8 cellular contexts compared by ENCODE assay signal in genomic region chr11:46333129-46333947, GRCh38. TPM values are rescaled to one million over a fixed set of nuclear protein-coding genes. Genes with fewer than 3 reads are reported as not detected.
DNase-seq lines count a peak whose midpoint lies in the region; ATAC-seq and TF ChIP-seq lines count a peak whose summit lies in the region.

No MANE protein-coding gene starts in this region.

- H3K4me1 ChIP-seq in heart right ventricle (peaks cover 11 to 69% (median 31%) of the 10 kb centered on the region in 9 donors), skeletal muscle tissue (ENCODE audit: control insufficient read depth in 3 of 3, insufficient read depth in 3 of 3, low read length in 3 of 3) (peaks cover 7 to 10% (median 8%) of the 10 kb centered on the region in 3 donors)

- no peak overlapping the region for H3K9ac ChIP-seq in skeletal muscle tissue (ENCODE audit: low read depth in 1 of 3, low read length in 3 of 3)

- intact Hi-C loops in heart right ventricle (cut with DNase I), result no loop called here

- WGBS in heart right ventricle, 2 donors, result 10 to 12% methylated on average over 56 to 64 of the region's 64 CpGs

- TF ChIP-seq CTCF in heart right ventricle (IDR thresholded peaks at IDR 0.05), result no peak

- ATAC-seq in heart right ventricle (peak in 3 of 8 donors; percentile 31 to 52 (median 32)), HG03097 (IDR thresholded peaks at IDR 0.05; ENCODE audit: low FRiP score, unreplicated experiment) (no peak), GM19463 (IDR thresholded peaks at IDR 0.05; ENCODE audit: unreplicated experiment) (no peak)

- H3K27me3 ChIP-seq in heart right ventricle, result peaks cover 5 to 57% (median 21%) of the 10 kb centered on the region in 7 donors
- H3K27me3 ChIP-seq in skeletal muscle tissue (ENCODE audit: control insufficient read depth in 3 of 3, insufficient read depth in 3 of 3, low read length in 3 of 3), result peaks cover 42 to 56% (median 46%) of the 10 kb centered on the region in 3 donors

- no peaks in the 10 kb centered on the region for H3K36me3 ChIP-seq in heart right ventricle
- H3K36me3 ChIP-seq in skeletal muscle tissue (ENCODE audit: control insufficient read depth in 3 of 3, insufficient read depth in 3 of 3, low read length in 3 of 3), result no peaks in the 10 kb centered on the region

- H3K9me3 ChIP-seq in heart right ventricle (no peaks in the 10 kb centered on the region), skeletal muscle tissue (ENCODE audit: control insufficient read depth in 3 of 3, low read length in 3 of 3) (no peaks in the 10 kb centered on the region)

- H3K4me3 ChIP-seq in heart right ventricle, result peak overlapping the region; percentile 16 to 59 (median 54)
- peak overlapping the region in 2 of 3 donors; percentile 17 to 45 for H3K4me3 ChIP-seq in skeletal muscle tissue (ENCODE audit: low read length in 3 of 3)

- DNase-seq in NCI-H1092 treated with DMSO at 0.1 percent for 48 hours (lab: John Stamatoyannopoulos, UW), result peak; percentile 43
- DNase-seq in NCI-H1092 (lab: John Stamatoyannopoulos, UW), result no peak
- DNase-seq in activated CD4-positive, alpha-beta T cell treated with anti-CD3 and anti-CD28 coated beads, Interleukin-2, amount 50 U/mL, for 48 hours, result peak; percentile 31 to 41
- DNase-seq in heart right ventricle, result no peak
- no peak for DNase-seq in SKM-1 (lab: John Stamatoyannopoulos, UW; ENCODE audit: unreplicated experiment)

- H3K27ac ChIP-seq in heart right ventricle (no peak overlapping the region), skeletal muscle tissue (ENCODE audit: low read depth, low read length) (no peak overlapping the region)

RNA-seq across cellular contexts. Expression of gene DGKZ, which starts 13.9 kb away (rescaled TPM):
- total RNA-seq in heart right ventricle (10 to 100 TPM; 46.4 to 77.9 (median 60.1) TPM), skeletal muscle tissue (22.4 TPM)
- polyA plus RNA-seq in heart right ventricle, result 100 to 1,000 TPM in 1 of 2 donors, 10 to 100 TPM in 1; 31.9 to 107 TPM

RNA-seq across cellular contexts. Expression of gene MDK, which starts 48.1 kb away (rescaled TPM):
- total RNA-seq in heart right ventricle (10 to 100 TPM in 2 of 10 donors, 1 to 10 TPM in 8; 3.6 to 16.5 (median 5.3) TPM), skeletal muscle tissue (28.2 TPM)
- polyA plus RNA-seq in heart right ventricle, result 1 to 10 TPM; 3.7 to 8.2 TPM

RNA-seq across cellular contexts. Expression of gene CREB3L1, which starts 55.9 kb away (rescaled TPM):
- total RNA-seq in heart right ventricle (100 to 1,000 TPM in 1 of 10 donors, 10 to 100 TPM in 9; 14.9 to 127 (median 36.1) TPM), skeletal muscle tissue (12.5 TPM)
- polyA plus RNA-seq in heart right ventricle, result 10 to 100 TPM in 1 of 2 donors, 1 to 10 TPM in 1; 9.7 to 49.5 TPM

RNA-seq across cellular contexts. Expression of gene CHRM4, which starts 58.2 kb away (rescaled TPM):
- total RNA-seq in heart right ventricle (under 1 TPM in 2 of 10 donors, not detected in 8; 0.30 to 0.32 TPM), skeletal muscle tissue (not detected)
- polyA plus RNA-seq in heart right ventricle, result under 1 TPM in 1 of 2 donors, not detected in 1; 0.03 TPM

Comparison
In these comparisons a context has a peak if more than half of its experiments do, and no peak if none do; other contexts are left out.
1. DNase-seq: peak in NCI-H1092 treated with DMSO at 0.1 percent for 48 hours (single experiment) and activated CD4-positive, alpha-beta T cell treated with anti-CD3 and anti-CD28 coated beads, Interleukin-2, amount 50 U/mL, for 48 hours (2 of 2); none in NCI-H1092 (single experiment), heart right ventricle (0 of 2) and SKM-1 (single experiment).